8 cellular contexts compared by ENCODE assay signal in the genomic region with DNA sequence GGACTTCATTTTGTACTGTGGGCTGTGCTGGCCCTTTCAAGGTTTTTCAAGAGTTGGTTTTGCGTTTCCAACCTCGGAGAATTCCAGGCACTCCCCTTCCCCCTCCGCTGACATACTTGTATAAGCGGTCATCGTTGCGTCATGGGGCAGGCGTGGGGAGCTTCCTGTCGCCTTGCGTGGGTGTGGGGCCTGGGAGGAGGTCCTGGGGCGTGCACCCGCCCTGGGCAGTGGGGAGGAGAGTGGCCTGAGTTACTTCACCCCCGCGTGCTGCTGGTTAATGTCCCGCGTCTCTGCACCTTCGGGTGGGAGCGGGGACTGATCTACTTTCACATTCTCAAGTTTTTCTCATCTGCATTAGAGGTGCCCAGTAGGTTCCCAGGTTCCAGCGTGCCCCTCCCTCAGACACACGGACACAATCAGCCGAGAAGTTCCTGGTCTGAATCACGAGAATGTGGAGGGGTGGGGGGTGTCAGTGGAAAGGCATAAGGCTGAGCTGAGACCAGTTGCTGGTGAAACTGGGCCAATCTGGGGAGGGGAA. TPM values are rescaled to one million over a fixed set of nuclear protein-coding genes. Genes with fewer than 3 reads are reported as not detected.
DNase-seq lines count a peak whose midpoint lies in the region; ATAC-seq and TF ChIP-seq lines count a peak whose summit lies in the region.

No MANE protein-coding gene starts in this region.

- H2BK5ac ChIP-seq in trophoblast cell (ENCODE audit: low read depth, low read length, poor library complexity), result peak overlapping the region; percentile 84

- H3K9ac ChIP-seq in BLaER1 treated with 17β-estradiol and CSF1 and Interleukin-3, amounts not matched to agents 10 nM and 100 nM, result peak overlapping the region; percentile 92 to 100 (median 97)
- H3K9ac ChIP-seq in adipocyte (ENCODE audit: low read length) (peak overlapping the region; percentile 95), trophoblast cell (ENCODE audit: low read length) (peak overlapping the region; percentile 91)

- no CpG with 5 or more reads among the region's 21 CpGs for WGBS in trophoblast cell (ENCODE audit: extremely low coverage, insufficient coverage, insufficient read length)

- peak overlapping the region; percentile 17 for H2AFZ ChIP-seq in trophoblast cell (ENCODE audit: insufficient read depth, low read length, poor library complexity)

- H4K91ac ChIP-seq in trophoblast cell (ENCODE audit: low read depth, low read length), result peak overlapping the region; percentile 96

- H3K4me1 ChIP-seq in BLaER1 treated with 17β-estradiol and CSF1 and Interleukin-3, amounts not matched to agents 10 nM and 100 nM, result peaks cover 37 to 48% (median 41%) of the 10 kb centered on the region in 10 experiments
- H3K4me1 ChIP-seq in HEK293 (ENCODE audit: control insufficient read depth, insufficient read depth, low read length) (peaks cover 10% of the 10 kb centered on the region), SJCRH30 (peaks cover 11% of the 10 kb centered on the region; the same call in 1 of the 2 replicates), adipocyte (ENCODE audit: control insufficient read depth, insufficient read depth, low read length) (peaks cover 22% of the 10 kb centered on the region), trophoblast cell (ENCODE audit: control insufficient read depth in 1 of 2, insufficient read depth in 2 of 2, low read length in 2 of 2) (peaks cover 13 to 19% of the 10 kb centered on the region in 2 experiments)

- no peak overlapping the region for H3K23ac ChIP-seq in trophoblast cell (ENCODE audit: low read length)

- H3K4me3 ChIP-seq in BLaER1 treated with 17β-estradiol and CSF1 and Interleukin-3, amounts not matched to agents 10 nM and 100 nM, result peak overlapping the region; percentile 91 to 100 (median 99)
- H3K4me3 ChIP-seq in HEK293 (ENCODE audit: low read depth, low read length), result peak overlapping the region; percentile 99
- H3K4me3 ChIP-seq in SJCRH30, result peak overlapping the region; percentile 75
- H3K4me3 ChIP-seq in adipocyte (ENCODE audit: low read length), result peak overlapping the region; percentile 88
- peak overlapping the region; percentile 97 for H3K4me3 ChIP-seq in trophoblast cell (ENCODE audit: low read depth, low read length)

- H2BK12ac ChIP-seq in trophoblast cell (ENCODE audit: low read length), result peak overlapping the region; percentile 62

- peak overlapping the region; percentile 88 to 99 (median 95) for H3K4me2 ChIP-seq in BLaER1 treated with 17β-estradiol and CSF1 and Interleukin-3, amounts not matched to agents 10 nM and 100 nM
- H3K4me2 ChIP-seq in trophoblast cell (ENCODE audit: low read length), result peak overlapping the region; percentile 81

- CTCF ChIA-PET in HEK293 (lab: Yijun Ruan, JAX), result interaction anchor here (1.7 kb wide), 1 partner anchor 41 kb away, joined by 7 read pairs; no protein-coding TSS in a partner anchor

- peaks cover 48% of the 10 kb centered on the region for H3K79me2 ChIP-seq in trophoblast cell (ENCODE audit: control insufficient read depth, insufficient read depth, low read length, poor library complexity)

- peak overlapping the region; percentile 91 for H3K14ac ChIP-seq in trophoblast cell (ENCODE audit: low read length)

- H4K20me1 ChIP-seq in BLaER1 treated with 17β-estradiol and CSF1 and Interleukin-3, amounts not matched to agents 10 nM and 100 nM, result peaks cover 23 to 40% (median 26%) of the 10 kb centered on the region in 11 experiments

- DNase-seq in SJCRH30 (peak; percentile 73 to 77), adipocyte (ENCODE audit: low read depth) (peak; percentile 97), Right ventricle myocardium superior (peak; percentile 95), trophoblast cell (peak; percentile 79 to 81), NCI-H1048 (lab: John Stamatoyannopoulos, UW) (no peak)

- POLR2A ChIA-PET in HEK293 (lab: Yijun Ruan, JAX), result interaction anchor here (0.9 to 2.6 kb wide), 8 partner anchors 11 to 698 kb away, joined by 4 to 60 read pairs (median 6); a partner anchor contains a TSS

- H4K12ac ChIP-seq in trophoblast cell (ENCODE audit: low read depth, low read length), result peak overlapping the region; percentile 39

- H3K9me3 ChIP-seq in BLaER1 treated with 17β-estradiol and CSF1 and Interleukin-3, amounts not matched to agents 10 nM and 100 nM (replicated peaks in 1 of 11), result peaks cover 0 to 7% (median 0%) of the 10 kb centered on the region in 11 experiments; a peak in 5 of 22 replicates
- H3K9me3 ChIP-seq in HEK293 (ENCODE audit: control insufficient read depth, insufficient read depth, low read depth, low read length) (no peaks in the 10 kb centered on the region), SJCRH30 (replicated peaks) (no peaks in the 10 kb centered on the region), adipocyte (ENCODE audit: control insufficient read depth, low read length) (no peaks in the 10 kb centered on the region), trophoblast cell (ENCODE audit: insufficient read depth, low read depth, low read length) (peaks cover 3% of the 10 kb centered on the region)

- intact Hi-C loops in Right ventricle myocardium superior (cut with DNase I), result no loop called here

- H2BK120ac ChIP-seq in trophoblast cell (ENCODE audit: insufficient read depth, low read length, poor library complexity), result peak overlapping the region; percentile 88

- peak; percentile 17 for ATAC-seq in Right ventricle myocardium superior (ENCODE audit: poor library complexity)
- ATAC-seq in HG03565 (IDR thresholded peaks at IDR 0.05; ENCODE audit: unreplicated experiment), result no peak

- peak overlapping the region; percentile 97 for H3K18ac ChIP-seq in trophoblast cell (ENCODE audit: low read length)

- H3K4ac ChIP-seq in trophoblast cell (ENCODE audit: low read depth, low read length), result peak overlapping the region; percentile 72

- H3K36me3 ChIP-seq in BLaER1 treated with 17β-estradiol and CSF1 and Interleukin-3, amounts not matched to agents 10 nM and 100 nM, result peaks cover 7 to 20% (median 13%) of the 10 kb centered on the region in 11 experiments; a peak in 21 of 22 replicates
- peaks cover 0 to 11% of the 10 kb centered on the region in 2 experiments; a peak in 1 of 3 replicates for H3K36me3 ChIP-seq in HEK293 (ENCODE audit: control insufficient read depth in 2 of 2, insufficient read depth in 1 of 2, low read length in 2 of 2)
- peaks cover 3% of the 10 kb centered on the region; the same call in 1 of the 2 replicates for H3K36me3 ChIP-seq in SJCRH30
- no peaks in the 10 kb centered on the region for H3K36me3 ChIP-seq in adipocyte (ENCODE audit: control insufficient read depth, insufficient read depth, low read length, severe bottlenecking)
- peaks cover 0 to 8% of the 10 kb centered on the region in 2 experiments for H3K36me3 ChIP-seq in trophoblast cell (ENCODE audit: control insufficient read depth in 1 of 2, insufficient read depth in 2 of 2, low read length in 2 of 2)

- H2AK5ac ChIP-seq in trophoblast cell (ENCODE audit: low read length), result peak overlapping the region; percentile 59

- no peaks in the 10 kb centered on the region for H3K27me3 ChIP-seq in BLaER1 treated with 17β-estradiol and CSF1 and Interleukin-3, amounts not matched to agents 10 nM and 100 nM
- H3K27me3 ChIP-seq in SJCRH30 (no peaks in the 10 kb centered on the region), adipocyte (replicated peaks; ENCODE audit: control insufficient read depth, insufficient read depth, low read length) (no peaks in the 10 kb centered on the region), trophoblast cell (ENCODE audit: insufficient read depth, low read length) (no peaks in the 10 kb centered on the region)

- peaks cover 56% of the 10 kb centered on the region for H3K79me1 ChIP-seq in trophoblast cell (ENCODE audit: low read length)

- TF ChIP-seq CTCF in HEK293 (tag by site-specific recombination; IDR thresholded peaks at IDR 0.05), result no peak

- H4K8ac ChIP-seq in trophoblast cell (ENCODE audit: low read depth, low read length), result peak overlapping the region; percentile 85

- peak overlapping the region; percentile 90 to 99 (median 96) for H3K27ac ChIP-seq in BLaER1 treated with 17β-estradiol and CSF1 and Interleukin-3, amounts not matched to agents 10 nM and 100 nM
- H3K27ac ChIP-seq in HEK293 (ENCODE audit: extremely low read depth, low read depth, low read length), result peak overlapping the region; percentile 98
- H3K27ac ChIP-seq in SJCRH30, result peak overlapping the region; percentile 93
- peak overlapping the region; percentile 91 for H3K27ac ChIP-seq in trophoblast cell (ENCODE audit: low read depth, low read length)

TF ChIP-seq in HEK293, 187 proteins besides CTCF, POLR2A, EP300 and RAD21 (continues in another document):
- TF ChIP-seq, protein P1, sequence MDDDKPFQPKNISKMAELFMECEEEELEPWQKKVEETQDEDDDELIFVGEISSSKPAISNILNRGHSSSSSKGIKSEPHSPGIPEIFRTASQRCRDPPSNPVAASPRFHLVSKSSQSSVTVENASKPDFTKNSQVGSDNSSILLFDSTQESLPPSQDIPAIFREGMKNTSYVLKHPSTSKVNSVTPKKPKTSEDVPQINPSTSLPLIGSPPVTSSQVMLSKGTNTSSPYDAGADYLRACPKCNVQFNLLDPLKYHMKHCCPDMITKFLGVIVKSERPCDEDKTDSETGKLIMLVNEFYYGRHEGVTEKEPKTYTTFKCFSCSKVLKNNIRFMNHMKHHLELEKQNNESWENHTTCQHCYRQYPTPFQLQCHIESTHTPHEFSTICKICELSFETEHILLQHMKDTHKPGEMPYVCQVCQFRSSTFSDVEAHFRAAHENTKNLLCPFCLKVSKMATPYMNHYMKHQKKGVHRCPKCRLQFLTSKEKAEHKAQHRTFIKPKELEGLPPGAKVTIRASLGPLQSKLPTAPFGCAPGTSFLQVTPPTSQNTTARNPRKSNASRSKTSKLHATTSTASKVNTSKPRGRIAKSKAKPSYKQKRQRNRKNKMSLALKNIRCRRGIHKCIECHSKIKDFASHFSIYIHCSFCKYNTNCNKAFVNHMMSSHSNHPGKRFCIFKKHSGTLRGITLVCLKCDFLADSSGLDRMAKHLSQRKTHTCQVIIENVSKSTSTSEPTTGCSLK (tag by site-specific recombination; IDR thresholded peaks at IDR 0.05), result no peak

RNA-seq across cellular contexts. Expression of a gene that starts 4.1 kb away (rescaled TPM):
- total RNA-seq in SJCRH30 (2014; rRNA removed; shearing (Covaris generic)), result 30.2 and 31.7 TPM in 2 replicates
- 17.7 TPM for total RNA-seq in Right ventricle myocardium superior
- polyA plus RNA-seq in trophoblast cell (2013), result 139 and 150 TPM in 2 replicates

RNA-seq across cellular contexts. Expression of a gene that starts 4.1 kb away (rescaled TPM):
- 58.5 and 70.7 TPM in 2 replicates for total RNA-seq in SJCRH30 (2014; rRNA removed; shearing (Covaris generic))
- 38.2 TPM for total RNA-seq in Right ventricle myocardium superior
- 45.9 and 47.7 TPM in 2 replicates for polyA plus RNA-seq in trophoblast cell (2013)

RNA-seq across cellular contexts. Expression of a gene that starts 36.2 kb away (rescaled TPM):
- total RNA-seq in SJCRH30 (2014; rRNA removed; shearing (Covaris generic)), result 103 and 105 TPM in 2 replicates
- total RNA-seq in Right ventricle myocardium superior, result 44.6 TPM
- 149 and 154 TPM in 2 replicates for polyA plus RNA-seq in trophoblast cell (2013)

RNA-seq across cellular contexts. Expression of a gene that starts 37.8 kb away (rescaled TPM):
- total RNA-seq in SJCRH30 (2014; rRNA removed; shearing (Covaris generic)), result 54.1 and 59.0 TPM in 2 replicates
- 18.4 TPM for total RNA-seq in Right ventricle myocardium superior
- polyA plus RNA-seq in trophoblast cell (2013), result 26.6 and 28.8 TPM in 2 replicates

RNA-seq across cellular contexts. Expression of a gene that starts 51.7 kb away (rescaled TPM):
- total RNA-seq in SJCRH30 (2014; rRNA removed; shearing (Covaris generic)), result 0.08 TPM in 1 of 2 replicates, not detected in the other
- total RNA-seq in Right ventricle myocardium superior, result 7.2 TPM
- 0.10 and 0.16 TPM in 2 replicates for polyA plus RNA-seq in trophoblast cell (2013)
